Comparison of ENCODE assay signal across 17 cellular contexts in the genomic region with DNA sequence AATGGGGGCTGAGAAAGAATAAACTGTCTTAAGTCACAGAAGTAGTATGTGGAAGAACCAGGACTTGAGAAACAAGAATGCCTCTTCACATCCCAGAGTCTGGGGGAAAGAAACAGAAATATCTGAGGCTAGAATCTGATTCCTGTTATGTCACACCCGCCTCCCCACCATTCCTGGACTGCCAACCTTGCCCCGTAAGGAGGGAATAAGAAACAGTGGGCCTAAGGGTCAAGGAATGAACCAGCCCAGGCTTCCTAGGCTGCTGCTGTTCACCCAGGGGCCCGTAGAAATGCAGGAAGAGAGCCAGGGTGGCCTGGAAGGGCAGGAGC. TPM values are rescaled to one million over a fixed set of nuclear protein-coding genes. Genes with fewer than 3 reads are reported as not detected.
DNase-seq lines count a peak whose midpoint lies in the region; ATAC-seq, FAIRE-seq and TF ChIP-seq lines count a peak whose summit lies in the region.
"Had no signal": no experiment of that assay in that cellular context is flagged by ENCODE, and none has a peak within 500 bp of the region (broad histone marks: within the 10 kb centered on the region; RNA-seq: fewer than 3 reads in every experiment).

No MANE protein-coding gene starts in this region.

- H3K27me3 ChIP-seq in PC-9 (ENCODE audit: insufficient read depth, low read depth) (no peaks in the 10 kb centered on the region), H1 (replicated peaks in 1 of 4; ENCODE audit: control insufficient read depth in 3 of 4, extremely low read depth in 1 of 4, insufficient read depth in 3 of 4, low read length in 3 of 4) (no peaks in the 10 kb centered on the region), lung (ENCODE audit: control insufficient read depth, insufficient read depth) (no peaks in the 10 kb centered on the region), stomach (peaks cover 0 to 78% (median 31%) of the 10 kb centered on the region in 3 donors)
- peaks cover 46% of the 10 kb centered on the region for H3K27me3 ChIP-seq in CD4-positive, alpha-beta T cell (ENCODE audit: control insufficient read depth, insufficient read depth, low read length)

- no peak for TF ChIP-seq RAD21 in H1 (IDR thresholded peaks at IDR 0.05 in 1 of 2, conservative IDR thresholded peaks at IDR 0.05 in 1 of 2; ENCODE audit: low read depth in 2 of 2, low read length in 2 of 2)

- H4K5ac ChIP-seq in H1 (ENCODE audit: insufficient read length, low read depth, low read length) = peak overlapping the region; percentile 11

- H3K14ac ChIP-seq in H1 (ENCODE audit: insufficient read length) = no peak overlapping the region

- peaks cover 32% of the 10 kb centered on the region for H3K79me1 ChIP-seq in H1 (ENCODE audit: low read depth, low read length)

- peaks cover 69% of the 10 kb centered on the region for H3K4me1 ChIP-seq in PC-9 (replicated peaks; ENCODE audit: insufficient read depth)
- H3K4me1 ChIP-seq in H1 (replicated peaks in 1 of 4; ENCODE audit: control insufficient read depth in 3 of 4, insufficient read depth in 4 of 4, low read length in 3 of 4) = peaks cover 36 to 53% (median 42%) of the 10 kb centered on the region in 4 experiments
- peaks cover 0 to 16% of the 10 kb centered on the region in 2 donors for H3K4me1 ChIP-seq in lung (ENCODE audit: control insufficient read depth in 2 of 2, insufficient read depth in 2 of 2, low read length in 2 of 2)
- H3K4me1 ChIP-seq in stomach = peaks cover 79 to 98% (median 90%) of the 10 kb centered on the region in 4 donors
- peaks cover 45% of the 10 kb centered on the region for H3K4me1 ChIP-seq in mucosa of descending colon (ENCODE audit: low read depth)

- TF ChIP-seq CTCF in PC-9 (conservative IDR thresholded peaks at IDR 0.05) (no peak), H1 (IDR thresholded peaks at IDR 0.05; ENCODE audit: control extremely low read depth in 1 of 3, insufficient read depth in 1 of 3, low read depth in 1 of 3, low read length in 3 of 3) (no peak), lung (IDR thresholded peaks at IDR 0.05; ENCODE audit: control extremely low read depth, extremely low read depth) (no peak), stomach (IDR thresholded peaks at IDR 0.05) (no peak), mucosa of descending colon (IDR thresholded peaks at IDR 0.05) (no peak)
- no peak for TF ChIP-seq CTCF in CD4-positive, alpha-beta T cell (IDR thresholded peaks at IDR 0.05)

- peak overlapping the region; percentile 44; the same call in 1 of the 2 replicates for H2BK12ac ChIP-seq in H1 (ENCODE audit: low read depth, low read length)

- H3K9ac ChIP-seq in H1 (replicated peaks in 1 of 4; ENCODE audit: extremely low read depth in 1 of 4, low read depth in 3 of 4, low read length in 3 of 4) = no peak overlapping the region

- H3K9me3 Mint-ChIP-seq in CD4-positive, alpha-beta T cell = no peaks in the 10 kb centered on the region
- H3K9me3 Mint-ChIP-seq: memory B cell had no signal

- no peak for TF ChIP-seq EP300 in H1 (IDR thresholded peaks at IDR 0.05; ENCODE audit: borderline replicate concordance in 1 of 2, low read depth in 2 of 2, low read length in 2 of 2)
- no peak for TF ChIP-seq EP300 in stomach (IDR thresholded peaks at IDR 0.05)

- peak overlapping the region; percentile 76; the same call in 1 of the 2 replicates for H2BK15ac ChIP-seq in H1 (ENCODE audit: low read length)

- H3F3A ChIP-seq in PC-9 (ENCODE audit: insufficient read depth, low read depth) = peaks cover 42% of the 10 kb centered on the region

- no peak overlapping the region for H3K56ac ChIP-seq in H1 (replicated peaks; ENCODE audit: insufficient read length, low read depth, low read length)

- H4K20me1 ChIP-seq in PC-9 (ENCODE audit: insufficient read depth) (peaks cover 61% of the 10 kb centered on the region), H1 (replicated peaks in 1 of 2; ENCODE audit: control insufficient read depth in 1 of 2, insufficient read depth in 2 of 2, low read length in 2 of 2) (peaks cover 13 to 22% of the 10 kb centered on the region in 2 experiments)

- no peak overlapping the region for H3K4me3 Mint-ChIP-seq in CD4-positive, alpha-beta T cell
- H3K4me3 Mint-ChIP-seq: memory B cell had no signal

- CTCF ChIA-PET in PC-9 (lab: Charles Lee) = no interaction called here
- CTCF ChIA-PET in H1 (lab: Charles Lee; ENCODE audit: partially characterized antibody) = interaction anchor here (1.8 to 10.7 kb wide), 7 partner anchors 16 to 180 kb away, joined by 11 to 273 read pairs (median 111); no protein-coding TSS in a partner anchor
- CTCF ChIA-PET in CD4-positive, alpha-beta T cell (lab: Charles Lee) = no interaction called here

- H3K4me3 ChIP-seq in PC-9 = peak overlapping the region; percentile 99; the same call in 1 of the 2 replicates
- H3K4me3 ChIP-seq in H1 (ENCODE audit: extremely low read depth in 1 of 4, insufficient read depth in 2 of 4, low read depth in 3 of 4, low read length in 4 of 4) = no peak overlapping the region
- H3K4me3 ChIP-seq in lung = no peak overlapping the region
- H3K4me3 ChIP-seq in stomach = peak overlapping the region in 2 of 4 donors; percentile 74 to 80
- no peak overlapping the region for H3K4me3 ChIP-seq in mucosa of descending colon

- H2BK5ac ChIP-seq in H1 (ENCODE audit: low read depth, low read length) = peak overlapping the region; percentile 63; the same call in 1 of the 2 replicates

- peaks cover 20% of the 10 kb centered on the region for H3K36me3 ChIP-seq in PC-9 (ENCODE audit: low read depth)
- H3K36me3 ChIP-seq in H1 (ENCODE audit: control insufficient read depth in 2 of 4, insufficient read depth in 4 of 4, low read length in 3 of 4) = peaks cover 2 to 17% (median 6%) of the 10 kb centered on the region in 4 experiments
- H3K36me3 ChIP-seq in lung (ENCODE audit: control insufficient read depth in 2 of 2, insufficient read depth in 2 of 2, low read length in 2 of 2) = peaks cover 0 to 3% of the 10 kb centered on the region in 2 donors
- peaks cover 0 to 4% (median 3%) of the 10 kb centered on the region in 4 donors for H3K36me3 ChIP-seq in stomach
- H3K36me3 ChIP-seq in mucosa of descending colon (ENCODE audit: low read depth) = no peaks in the 10 kb centered on the region

- H3K4me2 ChIP-seq in PC-9 (peak overlapping the region; percentile 84), H1 (ENCODE audit: insufficient read depth in 1 of 2, low read depth in 2 of 2, low read length in 2 of 2) (peak overlapping the region; percentile 97 to 99; a peak in 3 of 4 replicates)

- peak overlapping the region; percentile 62; the same call in 1 of the 2 replicates for H3K18ac ChIP-seq in H1 (ENCODE audit: extremely low read depth, low read length)

- H3K9me2 ChIP-seq in PC-9 (ENCODE audit: insufficient read depth) = no peaks in the 10 kb centered on the region

- H2AK5ac ChIP-seq in H1 (ENCODE audit: low read depth, low read length) = no peak overlapping the region; the same call in 1 of the 2 replicates

- H3K36me3 Mint-ChIP-seq in CD4-positive, alpha-beta T cell (ENCODE audit: low read depth) = no peaks in the 10 kb centered on the region

- FAIRE-seq in H1 (lab: Jason Lieb, UNC) = no peak

- no peak overlapping the region for H2AFZ ChIP-seq in PC-9
- H2AFZ ChIP-seq in H1 (ENCODE audit: low read length) = no peak overlapping the region

- H3K27ac ChIP-seq in PC-9 (peak overlapping the region; percentile 14; the same call in 1 of the 2 replicates), H1 (ENCODE audit: low read depth, low read length) (peak overlapping the region; percentile 50), lung (ENCODE audit: low read depth in 1 of 2, low read length in 1 of 2) (peak overlapping the region; percentile 30 to 35), stomach (peak overlapping the region; percentile 79 to 95 (median 91))
- no peak overlapping the region for H3K27ac ChIP-seq in CD4-positive, alpha-beta T cell (ENCODE audit: low read depth, low read length)

- DNase-seq in PC-9 = no peak
- no peak for DNase-seq in H1 (ENCODE audit: low read depth in 1 of 2, low spot score in 2 of 2)
- no peak for DNase-seq in lung (ENCODE audit: low spot score)
- no peak for DNase-seq in stomach
- DNase-seq in mucosa of descending colon = no peak
- no peak for DNase-seq in stimulated activated CD4-positive, alpha-beta T cell treated with anti-CD3 and anti-CD28 coated beads, Interleukin-12 subunit alpha, Interleukin-12 subunit beta, amount 100 ng/mL, for 4 hours
- DNase-seq in CD4-positive, alpha-beta T cell = no peak
- DNase-seq: activated CD4-positive, alpha-beta T cell treated with anti-CD3 and anti-CD28 coated beads for 1 hour; activated CD8-positive, alpha-beta memory T cell treated with anti-CD3 and anti-CD28 coated beads, Interleukin-2, amount 50 U/mL, for 48 hours; activated naive CD4-positive, alpha-beta T cell; GDM1; NCI-H2227 treated with DMSO at 0.1 percent for 48 hours; Right ventricle myocardium superior; stimulated activated naive CD4-positive, alpha-beta T cell treated with Interleukin-2 at 50 U/mL for 16 hours; T-helper 2 cell had no signal

- no TSS peak for BruUV-seq in PC-9 (replicated peaks; lab: Mats Ljungman, UMichigan)

- TF ChIP-seq POLR2A in H1 (IDR thresholded peaks at IDR 0.05; ENCODE audit: control extremely low read depth in 1 of 2, low read depth in 2 of 2, low read length in 2 of 2) = no peak
- no peak for TF ChIP-seq POLR2A in stomach (IDR thresholded peaks at IDR 0.05)

- ATAC-seq in lung (ENCODE audit: insufficient read depth, low FRiP score) (no peak), mucosa of descending colon (no peak), HG03280 (IDR thresholded peaks at IDR 0.05; ENCODE audit: unreplicated experiment) (no peak)
- no peak for ATAC-seq in CD4-positive, alpha-beta T cell (ENCODE audit: poor library complexity)

- WGBS in H1 (ENCODE audit: extremely low coverage in 1 of 2, insufficient coverage in 1 of 2, insufficient read length in 1 of 2, insufficient replicate concordance in 2 of 2, low coverage in 1 of 2, low lambda C conversion rate in 2 of 2, missing lambda C conversion rate in 1 of 2), 2 experiments = 72% methylated on average over 3 of the region's 3 CpGs; no CpG with 5 or more reads in 1 of the 2 experiments
- 69 to 76% methylated on average over 3 of the region's 3 CpGs for WGBS in lung, 2 donors
- 35 to 48% (median 43%) methylated on average over 3 of the region's 3 CpGs for WGBS in stomach, 5 donors

- H3K27me3 Mint-ChIP-seq in CD4-positive, alpha-beta T cell = peaks cover 80% of the 10 kb centered on the region

- H3K79me2 ChIP-seq in PC-9 (ENCODE audit: low read depth) (peaks cover 91% of the 10 kb centered on the region), H1 (ENCODE audit: control insufficient read depth in 1 of 2, insufficient read depth in 2 of 2, low read length in 2 of 2) (peaks cover 14 to 84% of the 10 kb centered on the region in 2 experiments)

- no peak overlapping the region for H3K4ac ChIP-seq in H1 (replicated peaks; ENCODE audit: insufficient read length, low read depth, low read length)

- intact Hi-C loops in PC-9 (cut with micrococcal nuclease; ENCODE audit: unreplicated experiment) (no loop called here), stomach (cut with DNase I; ENCODE audit: low total_unique reads) (no loop called here), mucosa of descending colon (cut with DNase I, micrococcal nuclease) (no loop called here)
- intact Hi-C loops in CD4-positive, alpha-beta T cell (cut with DNase I, micrococcal nuclease) = no loop called here

- peak overlapping the region; percentile 77 for H4K91ac ChIP-seq in H1 (replicated peaks; ENCODE audit: insufficient read length, low read length)

- H3K23me2 ChIP-seq in H1 (ENCODE audit: low read depth, low read length) = peaks cover 27% of the 10 kb centered on the region

- H3K4me1 Mint-ChIP-seq in CD4-positive, alpha-beta T cell (ENCODE audit: low read depth) = peaks cover 24% of the 10 kb centered on the region

- H4K8ac ChIP-seq in H1 (ENCODE audit: extremely low read depth, insufficient read depth, low read length) = peak overlapping the region; percentile 80; the same call in 1 of the 2 replicates

- no peaks in the 10 kb centered on the region for H3K9me3 ChIP-seq in PC-9 (ENCODE audit: insufficient read depth, low read depth)
- H3K9me3 ChIP-seq in H1 (ENCODE audit: insufficient read depth in 2 of 2, low read depth in 1 of 2, low read length in 1 of 2) = no peaks in the 10 kb centered on the region; a peak in 1 of 4 replicates
- no peaks in the 10 kb centered on the region for H3K9me3 ChIP-seq in lung (ENCODE audit: control insufficient read depth in 2 of 2, insufficient read depth in 1 of 2, low read length in 1 of 2)
- H3K9me3 ChIP-seq in stomach = no peaks in the 10 kb centered on the region
- H3K9me3 ChIP-seq in mucosa of descending colon = no peaks in the 10 kb centered on the region
- no peaks in the 10 kb centered on the region for H3K9me3 ChIP-seq in CD4-positive, alpha-beta T cell (ENCODE audit: control insufficient read depth, low read length)

- H2BK20ac ChIP-seq in H1 (ENCODE audit: low read length) = peak overlapping the region; percentile 15; the same call in 1 of the 2 replicates

- POLR2A ChIA-PET in PC-9 (lab: Charles Lee; ENCODE audit: unreplicated experiment) = no interaction called here
- POLR2A ChIA-PET in H1 (lab: Charles Lee; ENCODE audit: partially characterized antibody) = interaction anchor here (6.2 to 13.5 kb wide), 4 partner anchors 16 to 53 kb away, joined by 47 to 210 read pairs (median 166); no protein-coding TSS in a partner anchor
- POLR2A ChIA-PET in CD4-positive, alpha-beta T cell (lab: Charles Lee) = no interaction called here

- no peak overlapping the region for H3K27ac Mint-ChIP-seq in CD4-positive, alpha-beta T cell
- H3K27ac Mint-ChIP-seq: memory B cell had no signal

- no peak overlapping the region for H2BK120ac ChIP-seq in H1 (replicated peaks; ENCODE audit: low read depth, low read length)

- no peak overlapping the region for H3K23ac ChIP-seq in H1 (ENCODE audit: insufficient read length)

RNA-seq across cellular contexts. Expression of gene PCDH1, which starts 4.3 kb away (rescaled TPM):
- total RNA-seq in PC-9 (2021) = 88.5 and 101 TPM in 2 replicates
- total RNA-seq in H1 (2021; fragmentation: NEBNext Ultra II Directional; extraction: Animal tissue kit (Norgen Biotek cat#: 25700)) = 101 and 106 TPM in 2 replicates
- polyA plus RNA-seq in H1 (2011; rRNA removed) = 102 and 120 TPM in 2 replicates
- polyA plus RNA-seq in H1 (2011; cell fraction: cytosol; rRNA removed) = 88.6 TPM
- 154 TPM for polyA plus RNA-seq in H1 (2011; cell fraction: nucleus; rRNA removed)
- 74.4 to 110 TPM (median 100 TPM) in 4 replicates for polyA plus RNA-seq in H1 (2012, experiment 1 of 2)
- 97.8 TPM for polyA plus RNA-seq in H1 (2012, experiment 2 of 2)
- polyA plus RNA-seq in H1 (2013, experiment 1 of 2) = 130 TPM
- 120 TPM for polyA plus RNA-seq in H1 (2013, experiment 2 of 2)
- polyA minus RNA-seq in H1 (2011; rRNA and poly(A)+ RNA removed) = 292 and 318 TPM in 2 replicates
- polyA minus RNA-seq in H1 (2011; cell fraction: cytosol; rRNA and poly(A)+ RNA removed) = 143 TPM
- polyA minus RNA-seq in H1 (2011; cell fraction: nucleus; rRNA and poly(A)+ RNA removed) = 96.9 TPM
- total RNA-seq in lung = 10 to 100 TPM; 43.6 to 70.2 TPM
- 10 to 100 TPM; 18.2 to 45.1 TPM for polyA plus RNA-seq in lung
- total RNA-seq in stomach = 10 to 100 TPM; 35.3 to 96.9 (median 79.1) TPM
- polyA plus RNA-seq in stomach = 10 to 100 TPM in 2 of 3 donors, 1 to 10 TPM in 1; 8.7 to 20.9 (median 10.6) TPM
- total RNA-seq in mucosa of descending colon = 100 to 1,000 TPM in 2 of 3 donors, 10 to 100 TPM in 1; 75.1 to 159 (median 127) TPM
- under 1 TPM in 1 of 2 experiments, not detected in 1; 0.17 TPM for total RNA-seq in CD4-positive, alpha-beta T cell

RNA-seq across cellular contexts. Expression of gene DELE1, which starts 49.8 kb away (rescaled TPM):
- 68.5 and 80.8 TPM in 2 replicates for total RNA-seq in PC-9 (2021)
- 59.6 and 61.4 TPM in 2 replicates for total RNA-seq in H1 (2021; fragmentation: NEBNext Ultra II Directional; extraction: Animal tissue kit (Norgen Biotek cat#: 25700))
- polyA plus RNA-seq in H1 (2011; rRNA removed) = 114 and 132 TPM in 2 replicates
- 98.7 TPM for polyA plus RNA-seq in H1 (2011; cell fraction: cytosol; rRNA removed)
- polyA plus RNA-seq in H1 (2011; cell fraction: nucleus; rRNA removed) = 310 TPM
- 71.4 to 88.2 TPM (median 72.4 TPM) in 4 replicates for polyA plus RNA-seq in H1 (2012, experiment 1 of 2)
- polyA plus RNA-seq in H1 (2012, experiment 2 of 2) = 49.9 TPM
- 46.8 TPM for polyA plus RNA-seq in H1 (2013, experiment 1 of 2)
- polyA plus RNA-seq in H1 (2013, experiment 2 of 2) = 41.4 TPM
- 84.7 and 92.9 TPM in 2 replicates for polyA minus RNA-seq in H1 (2011; rRNA and poly(A)+ RNA removed)
- polyA minus RNA-seq in H1 (2011; cell fraction: cytosol; rRNA and poly(A)+ RNA removed) = 35.0 TPM
- 93.7 TPM for polyA minus RNA-seq in H1 (2011; cell fraction: nucleus; rRNA and poly(A)+ RNA removed)
- 100 to 1,000 TPM in 1 of 2 donors, 10 to 100 TPM in 1; 89.1 to 141 TPM for total RNA-seq in lung
- polyA plus RNA-seq in lung = 10 to 100 TPM; 46.3 to 49.3 TPM
- 100 to 1,000 TPM in 1 of 5 donors, 10 to 100 TPM in 4; 65.0 to 100 (median 98.2) TPM for total RNA-seq in stomach
- 10 to 100 TPM; 29.2 to 39.8 (median 32.6) TPM for polyA plus RNA-seq in stomach
- total RNA-seq in mucosa of descending colon = 100 to 1,000 TPM in 1 of 3 donors, 10 to 100 TPM in 2; 77.8 to 112 (median 84.5) TPM
- total RNA-seq in CD4-positive, alpha-beta T cell = 10 to 100 TPM; 60.0 to 61.1 TPM

Comparison
In these comparisons a context has a peak if more than half of its experiments do, and no peak if none do; other contexts are left out.
1. RNA of gene PCDH1, which starts 4.3 kb away (total RNA-seq): 75.1 to 159 TPM in mucosa of descending colon, 101 to 106 TPM in H1, 88.5 to 101 TPM in PC-9, 35.3 to 96.9 TPM in stomach and 43.6 to 70.2 TPM in lung; 0.17 TPM in CD4-positive, alpha-beta T cell; every median in the first group is over 10 times any median in the second.